ENCODE assay signal across 28 cellular contexts in the genomic region with DNA sequence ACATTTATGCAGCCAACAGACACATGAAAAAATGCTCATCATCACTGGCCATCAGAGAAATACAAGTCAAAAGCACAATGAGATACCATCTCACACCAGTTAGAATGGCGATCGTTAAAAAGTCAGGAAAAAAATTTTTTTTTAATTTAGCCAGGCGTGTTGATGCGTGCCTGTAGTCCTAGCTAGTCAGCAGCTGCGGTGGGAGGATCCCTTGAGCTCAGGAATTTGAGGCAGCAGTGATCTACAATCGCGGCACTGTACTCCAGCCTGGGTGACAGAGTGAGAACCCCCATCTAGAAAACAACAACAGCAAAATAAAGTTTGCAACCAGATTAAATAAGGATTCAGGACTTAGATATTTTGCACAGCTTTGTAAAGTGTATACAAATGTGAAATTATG.
"Had no signal": no experiment of that assay in that cellular context is flagged by ENCODE, and none has a peak within 500 bp of the region (broad histone marks: within the 10 kb centered on the region; RNA-seq: fewer than 3 reads in every experiment).

No MANE protein-coding gene starts in this region.

- DNase-seq: islet precursor cell; left ventricle myocardium inferior; midbrain; mucosa of descending colon; naive thymus-derived CD4-positive, alpha-beta T cell; nucleus accumbens; pancreas; posterior cingulate gyrus; retina; right cardiac atrium; stimulated activated CD4-positive, alpha-beta T cell treated with anti-CD3 and anti-CD28 coated beads, Interleukin-12 subunit alpha, Interleukin-12 subunit beta, amount 100 ng/mL, for 4 hours; stimulated activated CD4-positive, alpha-beta T cell treated with anti-CD3 and anti-CD28 coated beads, Interleukin-15, amount 100 ng/mL, for 24 hours; stimulated activated CD4-positive, alpha-beta T cell treated with anti-CD3 and anti-CD28 coated beads, Interleukin-2, amount 100 ng/mL, for 24 hours; stimulated activated CD4-positive, alpha-beta T cell treated with anti-CD3 and anti-CD28 coated beads, Interleukin-4, amount 100 ng/mL, for 1 hour; stimulated activated naive B cell treated with anti-CD40 and anti-IgM and Interleukin-4, amounts not matched to agents 10 μg/mL and 1 μg/mL and 100 μg/mL, for 72 hours; stimulated activated naive CD8-positive, alpha-beta T cell treated with anti-CD3 and anti-CD28 coated beads, Interleukin-15, Interleukin-2, amounts not matched to agents 100 U/mL and 50 U/mL, for 24 hours; stomach; testis; thyroid gland; transverse colon had no signal

- H3K9me3 Mint-ChIP-seq: memory B cell; stimulated activated naive B cell treated with anti-CD40 and anti-IgM and Interleukin-4, amounts not matched to agents 10 μg/mL and 1 μg/mL and 100 μg/mL, for 72 hours had no signal

- H3K36me3 ChIP-seq: left ventricle myocardium inferior, pancreas, prostate gland, stomach, thyroid gland, transverse colon, upper lobe of left lung, vagina had no signal

- ATAC-seq: mucosa of descending colon; naive thymus-derived CD4-positive, alpha-beta T cell; natural killer cell treated with Interleukin-12 subunit alpha and Interleukin-12 subunit beta and Interleukin-15 and Interleukin-18, amount 100 ng/mL, for 72 hours; pancreas; right cardiac atrium; sciatic nerve; stimulated activated naive B cell treated with anti-CD40 and anti-IgM and Interleukin-4, amounts not matched to agents 10 μg/mL and 1 μg/mL and 100 μg/mL, for 72 hours; stimulated activated naive CD8-positive, alpha-beta T cell treated with anti-CD3 and anti-CD28 coated beads, Interleukin-15, Interleukin-2, amounts not matched to agents 100 U/mL and 50 U/mL, for 24 hours had no signal

- H3K4me1 Mint-ChIP-seq: memory B cell; naive thymus-derived CD4-positive, alpha-beta T cell; stimulated activated naive B cell treated with anti-CD40 and anti-IgM and Interleukin-4, amounts not matched to agents 10 μg/mL and 1 μg/mL and 100 μg/mL, for 72 hours had no signal

- H3K27ac ChIP-seq: left ventricle myocardium inferior, pancreas, prostate gland, skin epidermis, stomach, testis, thyroid gland, transverse colon, upper lobe of left lung, vagina had no signal

- H3K9me3 ChIP-seq: left ventricle myocardium inferior, mucosa of descending colon, pancreas, prostate gland, stomach, testis, thyroid gland, transverse colon, upper lobe of left lung, vagina had no signal

- H3K4me3 ChIP-seq: left ventricle myocardium inferior, lung, mucosa of descending colon, pancreas, prostate gland, skin epidermis, stomach, testis, thyroid gland, transverse colon, upper lobe of left lung, vagina had no signal

- H3K27me3 Mint-ChIP-seq: memory B cell; naive thymus-derived CD4-positive, alpha-beta T cell had no signal

- H3K4me3 Mint-ChIP-seq: memory B cell; naive thymus-derived CD4-positive, alpha-beta T cell; natural killer cell treated with Interleukin-12 subunit alpha and Interleukin-12 subunit beta and Interleukin-15 and Interleukin-18, amount 100 ng/mL, for 72 hours; stimulated activated naive B cell treated with anti-CD40 and anti-IgM and Interleukin-4, amounts not matched to agents 10 μg/mL and 1 μg/mL and 100 μg/mL, for 72 hours had no signal

- H3K36me3 Mint-ChIP-seq: memory B cell; naive thymus-derived CD4-positive, alpha-beta T cell; natural killer cell treated with Interleukin-12 subunit alpha and Interleukin-12 subunit beta and Interleukin-15 and Interleukin-18, amount 100 ng/mL, for 72 hours; stimulated activated naive B cell treated with anti-CD40 and anti-IgM and Interleukin-4, amounts not matched to agents 10 μg/mL and 1 μg/mL and 100 μg/mL, for 72 hours had no signal

- H3K27ac Mint-ChIP-seq: memory B cell; naive thymus-derived CD4-positive, alpha-beta T cell; natural killer cell treated with Interleukin-12 subunit alpha and Interleukin-12 subunit beta and Interleukin-15 and Interleukin-18, amount 100 ng/mL, for 72 hours; stimulated activated naive B cell treated with anti-CD40 and anti-IgM and Interleukin-4, amounts not matched to agents 10 μg/mL and 1 μg/mL and 100 μg/mL, for 72 hours had no signal

- H3K27me3 ChIP-seq: testis, thyroid gland, transverse colon, upper lobe of left lung, vagina had no signal

- H3K4me1 ChIP-seq: left ventricle myocardium inferior, pancreas, prostate gland, stomach, testis, thyroid gland, transverse colon, upper lobe of left lung, vagina had no signal
